11 cellular contexts compared by ENCODE assay signal in the genomic region with DNA sequence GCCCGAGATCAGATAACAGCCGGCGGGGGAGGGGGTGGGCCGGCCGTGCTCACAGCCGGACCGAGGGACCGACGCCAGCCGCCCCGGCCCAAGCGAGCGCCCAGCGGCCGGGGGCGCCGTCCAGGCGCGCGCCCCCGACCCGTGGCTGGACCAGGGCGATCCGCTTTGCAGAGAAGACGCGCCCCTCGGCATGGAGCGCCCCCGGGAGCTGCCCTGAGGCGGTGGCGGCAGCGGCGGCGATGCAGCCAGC. TPM values are rescaled to one million over a fixed set of nuclear protein-coding genes. Genes with fewer than 3 reads are reported as not detected.
DNase-seq lines count a peak whose midpoint lies in the region; ATAC-seq, FAIRE-seq and TF ChIP-seq lines count a peak whose summit lies in the region.
"Had no signal": no experiment of that assay in that cellular context is flagged by ENCODE, and none has a peak within 500 bp of the region (broad histone marks: within the 10 kb centered on the region; RNA-seq: fewer than 3 reads in every experiment).

No MANE protein-coding gene starts in this region.

- no peaks in the 10 kb centered on the region for H3K9me1 ChIP-seq in K562 (ENCODE audit: control insufficient read depth, insufficient read depth, low read length)

- no peak for TF ChIP-seq RAD21 in K562 (CRISPR knock-in tag; conservative IDR thresholded peaks at IDR 0.05 in 1 of 2, IDR thresholded peaks at IDR 0.05 in 1 of 2)

- in situ Hi-C loops in K562 (cut with MboI): no loop called here

- TF ChIP-seq POLR2A in K562 (conservative IDR thresholded peaks at IDR 0.05): no peak

- H4K20me1 ChIP-seq in BLaER1 treated with 17β-estradiol and CSF1 and Interleukin-3, amounts not matched to agents 10 nM and 100 nM: peaks cover 0 to 64% (median 43%) of the 10 kb centered on the region in 11 experiments; a peak in 18 of 22 replicates
- no peaks in the 10 kb centered on the region; the same call in none of the 2 replicates for H4K20me1 ChIP-seq in K562 (replicated peaks; ENCODE audit: control insufficient read depth, insufficient read depth, low read length)

- no peak; the same call in 2 of the 3 replicates for ATAC-seq in K562

- CTCF ChIA-PET in K562 (lab: Yijun Ruan, JAX; ENCODE audit: low intra/inter-chr PET ratio): no interaction called here

- peaks cover 0 to 15% (median 0%) of the 10 kb centered on the region in 11 experiments; a peak in 5 of 22 replicates for H3K36me3 ChIP-seq in BLaER1 treated with 17β-estradiol and CSF1 and Interleukin-3, amounts not matched to agents 10 nM and 100 nM
- H3K36me3 ChIP-seq in K562 (ENCODE audit: control insufficient read depth, insufficient read depth, low read length) (no peaks in the 10 kb centered on the region), iPS-15b (ENCODE audit: control insufficient read depth, insufficient read depth, low read length) (no peaks in the 10 kb centered on the region)

- H2AFZ ChIP-seq in K562 (ENCODE audit: low read depth, low read length): no peak overlapping the region

- POLR2A ChIA-PET in K562 (lab: Yijun Ruan, JAX): no interaction called here

- H3K9ac ChIP-seq in BLaER1 treated with 17β-estradiol and CSF1 and Interleukin-3, amounts not matched to agents 10 nM and 100 nM: peak overlapping the region; percentile 44 to 88 (median 77); a peak in 21 of 22 replicates
- H3K9ac ChIP-seq in K562 (ENCODE audit: insufficient read depth in 1 of 2, low read depth in 2 of 2, low read length in 2 of 2) (no peak overlapping the region), iPS-15b (ENCODE audit: low read depth, low read length) (no peak overlapping the region)

- TF ChIP-seq EP300 in K562 (IDR thresholded peaks at IDR 0.05; ENCODE audit: low read length): no peak

- no peak for TF ChIP-seq CTCF in K562 (IDR thresholded peaks at IDR 0.05 in 2 of 3, conservative IDR thresholded peaks at IDR 0.05 in 1 of 3; ENCODE audit: insufficient read depth in 2 of 3, low read depth in 1 of 3, low read length in 3 of 3)

- WGBS in K562 (ENCODE audit: insufficient coverage, low coverage, missing lambda C conversion rate): 3% methylated on average over 12 of the region's 34 CpGs

- DNase-seq in K562 (ENCODE audit: extremely low read depth in 1 of 4, low spot score in 3 of 4) (peak in 3 of 4 experiments; percentile 35 to 80 (median 80)), skeletal muscle cell (ENCODE audit: low read depth) (no peak), NCI-H1930 (lab: John Stamatoyannopoulos, UW) (no peak), RPMI8226 (no peak), NCI-H1436 (lab: John Stamatoyannopoulos, UW) (no peak), amygdala (lab: John Stamatoyannopoulos, UW) (no peak)
- DNase-seq: NCI-H1417 treated with DMSO at 0.1 percent for 48 hours, OCI-M1 had no signal

- no peaks in the 10 kb centered on the region for H3K9me3 ChIP-seq in BLaER1 treated with 17β-estradiol and CSF1 and Interleukin-3, amounts not matched to agents 10 nM and 100 nM (replicated peaks in 1 of 11)
- H3K9me3 ChIP-seq in K562 (replicated peaks; ENCODE audit: control insufficient read depth, insufficient read depth, low read depth, low read length): no peaks in the 10 kb centered on the region
- no peaks in the 10 kb centered on the region for H3K9me3 ChIP-seq in iPS-15b (ENCODE audit: control insufficient read depth, insufficient read depth, low read length)

- peak overlapping the region; percentile 57 to 86 (median 69) for H3K4me3 ChIP-seq in BLaER1 treated with 17β-estradiol and CSF1 and Interleukin-3, amounts not matched to agents 10 nM and 100 nM
- no peak overlapping the region for H3K4me3 ChIP-seq in K562
- H3K4me3 ChIP-seq in iPS-15b (ENCODE audit: low read depth, low read length): peak overlapping the region; percentile 71
- H3K4me3 ChIP-seq in skeletal muscle cell (ENCODE audit: low read depth, low read length): peak overlapping the region; percentile 46

- no TSS peak for BruUV-seq in K562 (replicated peaks; lab: Mats Ljungman, UMichigan)

- H3K79me2 ChIP-seq in K562 (ENCODE audit: control insufficient read depth, insufficient read depth, low read length): no peaks in the 10 kb centered on the region

- no peak for FAIRE-seq in K562 (lab: Jason Lieb, UNC)
- FAIRE-seq: endometrium had no signal

- intact Hi-C loops in K562 (cut with micrococcal nuclease): no loop called here

- H3K27ac ChIP-seq in BLaER1 treated with 17β-estradiol and CSF1 and Interleukin-3, amounts not matched to agents 10 nM and 100 nM: peak overlapping the region in 9 of 11 experiments; percentile 53 to 88 (median 77); a peak in 18 of 22 replicates
- H3K27ac ChIP-seq in K562 (ENCODE audit: extremely low read depth, low read depth, low read length): no peak overlapping the region

- H3K4me1 ChIP-seq in BLaER1 treated with 17β-estradiol and CSF1 and Interleukin-3, amounts not matched to agents 10 nM and 100 nM: peaks cover 65 to 100% (median 97%) of the 10 kb centered on the region in 10 experiments
- peaks cover 0 to 23% of the 10 kb centered on the region in 2 experiments; a peak in 2 of 5 replicates for H3K4me1 ChIP-seq in K562 (replicated peaks in 1 of 2; ENCODE audit: control insufficient read depth in 2 of 2, insufficient read depth in 2 of 2, low read length in 2 of 2)
- no peaks in the 10 kb centered on the region for H3K4me1 ChIP-seq in iPS-15b (ENCODE audit: control insufficient read depth, insufficient read depth, low read length)

- peaks cover 0 to 69% (median 0%) of the 10 kb centered on the region in 11 experiments; a peak in 9 of 22 replicates for H3K27me3 ChIP-seq in BLaER1 treated with 17β-estradiol and CSF1 and Interleukin-3, amounts not matched to agents 10 nM and 100 nM
- H3K27me3 ChIP-seq in K562 (ENCODE audit: control insufficient read depth in 2 of 2, insufficient read depth in 2 of 2, low read length in 2 of 2) (peaks cover 0 to 35% of the 10 kb centered on the region in 2 experiments; a peak in 3 of 5 replicates), iPS-15b (ENCODE audit: control insufficient read depth, insufficient read depth, low read length) (peaks cover 40% of the 10 kb centered on the region)

- H3K4me2 ChIP-seq in BLaER1 treated with 17β-estradiol and CSF1 and Interleukin-3, amounts not matched to agents 10 nM and 100 nM: peak overlapping the region; percentile 97 to 100 (median 99)
- no peak overlapping the region for H3K4me2 ChIP-seq in K562 (ENCODE audit: insufficient read depth, low read length)

TF ChIP-seq in K562, 482 proteins besides CTCF, POLR2A, EP300 and RAD21 (continues in another document):
- no peak for TF ChIP-seq E2F6 (IDR thresholded peaks at IDR 0.05; ENCODE audit: borderline replicate concordance in 1 of 2, extremely low read depth in 1 of 2, insufficient read depth in 1 of 2, insufficient read length in 1 of 2, low read depth in 1 of 2, low read length in 1 of 2, poor library complexity in 1 of 2, severe bottlenecking in 1 of 2)
- no peak for TF ChIP-seq RBM34 (IDR thresholded peaks at IDR 0.05; ENCODE audit: borderline replicate concordance, insufficient read depth, low read length)
- no peak for TF ChIP-seq CREB5 (CRISPR knock-in tag; IDR thresholded peaks at IDR 0.05)
- no peak for TF ChIP-seq CEBPB (tag; IDR thresholded peaks at IDR 0.05)
- no peak for TF ChIP-seq ZNF12 (CRISPR knock-in tag; IDR thresholded peaks at IDR 0.05)
- TF ChIP-seq, protein P1, sequence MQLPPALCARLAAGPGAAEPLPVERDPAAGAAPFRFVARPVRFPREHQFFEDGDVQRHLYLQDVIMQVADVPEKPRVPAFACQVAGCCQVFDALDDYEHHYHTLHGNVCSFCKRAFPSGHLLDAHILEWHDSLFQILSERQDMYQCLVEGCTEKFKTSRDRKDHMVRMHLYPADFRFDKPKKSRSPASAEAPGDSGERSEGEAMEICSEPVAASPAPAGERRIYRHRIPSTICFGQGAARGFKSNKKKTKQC (CRISPR knock-in tag; IDR thresholded peaks at IDR 0.05): no peak
- TF ChIP-seq PTTG1 (tag; IDR thresholded peaks at IDR 0.05; ENCODE audit: low read depth): no peak
- no peak for TF ChIP-seq RFX1 (IDR thresholded peaks at IDR 0.05)

RNA-seq across cellular contexts. Expression of gene KCNJ12, which starts 0.4 kb away (rescaled TPM):
- total RNA-seq in K562 (2011; cell fraction: chromatin; rRNA removed; ENCODE audit: low replicate concordance): not detected in 2 replicates
- total RNA-seq in K562 (2011; cell fraction: nucleolus; rRNA removed): not detected in 2 replicates
- not detected in 2 replicates for total RNA-seq in K562 (2011; cell fraction: nucleoplasm; rRNA removed)
- total RNA-seq in K562 (2014; rRNA removed) (0.12 TPM in 1 of 2 replicates, not detected in the other), K562 (2014; rRNA removed; fragmentation: Illumina TruSeq; extraction: Trizol) (not detected in 2 replicates), K562 (2015; rRNA removed; fragmentation: Illumina TruSeq; extraction: Trizol) (not detected in 2 replicates), K562 (2021) (0.02 TPM in 1 of 2 replicates, not detected in the other)
- polyA plus RNA-seq in K562 (2011; rRNA removed) (not detected in 2 replicates), K562 (2014; fragmentation: Illumina TruSeq; extraction: Trizol) (not detected in 2 replicates), K562 (2014; fragmentation: Nextera tagmentation; extraction: Ambion mirVana) (not detected), K562 (2014; rRNA removed) (not detected in 2 replicates)
- 0.01 and 0.03 TPM in 2 replicates for polyA plus RNA-seq in K562 (2011; cell fraction: cytosol; rRNA removed)
- not detected in 2 replicates for polyA plus RNA-seq in K562 (2011; cell fraction: nucleus; rRNA removed)
- not detected in 2 replicates for polyA plus RNA-seq in K562 (2012)
- not detected in 2 replicates for polyA minus RNA-seq in K562 (2011; rRNA and poly(A)+ RNA removed)
- polyA minus RNA-seq in K562 (2011; cell fraction: cytosol; rRNA and poly(A)+ RNA removed): not detected in 2 replicates
- not detected in 2 replicates for polyA minus RNA-seq in K562 (2011; cell fraction: nucleus; rRNA and poly(A)+ RNA removed)

Comparison
In these comparisons a context has a peak if more than half of its experiments do, and no peak if none do; other contexts are left out.
1. H3K9ac ChIP-seq: peak in BLaER1 treated with 17β-estradiol and CSF1 and Interleukin-3, amounts not matched to agents 10 nM and 100 nM (11 of 11); none in K562 (0 of 2) and iPS-15b (single experiment).
2. DNase-seq: peak in K562 (3 of 4); none in skeletal muscle cell (single experiment), NCI-H1930 (0 of 2), RPMI8226 (single experiment), NCI-H1436 (single experiment) and amygdala (0 of 56).